ENCODE assay signal across 17 cellular contexts in genomic region chr20:62873280-62873679, GRCh38. TPM values are rescaled to one million over a fixed set of nuclear protein-coding genes. Genes with fewer than 3 reads are reported as not detected.
DNase-seq lines count a peak whose midpoint lies in the region; ATAC-seq and TF ChIP-seq lines count a peak whose summit lies in the region.
"Had no signal": no experiment of that assay in that cellular context is flagged by ENCODE, and none has a peak within 500 bp of the region (broad histone marks: within the 10 kb centered on the region; RNA-seq: fewer than 3 reads in every experiment).

No MANE protein-coding gene starts in this region.

- no peak overlapping the region for H2AFZ ChIP-seq in Loucy (ENCODE audit: low read length)

- peak overlapping the region; percentile 60 for H3K4me3 ChIP-seq in Loucy (ENCODE audit: low read length, poor library complexity, severe bottlenecking)
- H3K4me3 ChIP-seq: uterus had no signal

- no peaks in the 10 kb centered on the region for H3K36me3 ChIP-seq in Loucy (ENCODE audit: insufficient read depth, low read length)
- H3K36me3 ChIP-seq: uterus had no signal

- no peaks in the 10 kb centered on the region for H3K9me3 ChIP-seq in Loucy (ENCODE audit: insufficient read depth, low read depth, low read length)
- H3K9me3 ChIP-seq: uterus had no signal

- no peak for TF ChIP-seq CTCF in Loucy (conservative IDR thresholded peaks at IDR 0.05; ENCODE audit: low read length)

- H3K79me2 ChIP-seq in Loucy (ENCODE audit: insufficient read depth, low read length), result no peaks in the 10 kb centered on the region

- no peak for DNase-seq in activated T-cell treated with anti-CD3 and anti-CD28 coated beads, Interleukin-2, amount 50 U/mL, for 72 hours
- no peak for DNase-seq in activated T-cell treated with anti-CD3 and anti-CD28 coated beads, Interleukin-2, amount 50 U/mL, for 48 hours
- no peak for DNase-seq in central memory CD8-positive, alpha-beta T cell (ENCODE audit: low spot score in 2 of 2)
- no peak for DNase-seq in dedifferentiated amniotic fluid mesenchymal stem cell (ENCODE audit: extremely low spot score)
- no peak for DNase-seq in NCI-H2081 treated with DMSO at 0.1 percent for 48 hours (lab: John Stamatoyannopoulos, UW)
- DNase-seq: activated CD4-positive, CD25-positive, alpha-beta regulatory T cell; activated CD8-positive, alpha-beta memory T cell treated with anti-CD3 and anti-CD28 coated beads for 24 hours; NCI-H1048; NCI-H2029 treated with DMSO at 0.1 percent for 48 hours; NCI-H510A had no signal

- H3K4me1 ChIP-seq in Loucy (ENCODE audit: insufficient read depth, low read length, poor library complexity, severe bottlenecking), result peaks cover 11% of the 10 kb centered on the region

- H3K9ac ChIP-seq in Loucy (ENCODE audit: low read depth, low read length, poor library complexity, severe bottlenecking), result peak overlapping the region; percentile 39

- H3K9me3 Mint-ChIP-seq in activated T-cell treated with anti-CD3 and anti-CD28 coated beads, Interleukin-2, amount 50 U/mL, for 72 hours, result no peaks in the 10 kb centered on the region
- no peaks in the 10 kb centered on the region for H3K9me3 Mint-ChIP-seq in central memory CD8-positive, alpha-beta T cell
- no peaks in the 10 kb centered on the region for H3K9me3 Mint-ChIP-seq in stimulated activated memory B cell treated with anti-CD40 and anti-IgM and Interleukin-4, amounts not matched to agents 10 μg/mL and 1 μg/mL and 100 μg/mL, for 72 hours
- H3K9me3 Mint-ChIP-seq: activated T-helper 2 cell treated with anti-CD3 and anti-CD28 coated beads, Interferon-gamma antibody, Interleukin-2, Interleukin-4, amounts not matched to agents 10 μg/mL and 5 μg/mL and 100 μg/mL, durations not matched to agents 14 hours and 24 hours and 36 hours; T-helper 1 cell treated with Interleukin-12 subunit alpha and Interleukin-12 subunit beta and Interleukin-4 antibody, amounts not matched to agents 30 μg/mL and 1 μg/mL, for 36 hours had no signal

- H3K4me2 ChIP-seq in Loucy (ENCODE audit: low read depth, low read length, poor library complexity, severe bottlenecking), result peak overlapping the region; percentile 46

- no peaks in the 10 kb centered on the region for H3K27me3 ChIP-seq in Loucy (ENCODE audit: insufficient read depth, low read length, poor library complexity, severe bottlenecking)
- H3K27me3 ChIP-seq: uterus had no signal

- H3K9me2 ChIP-seq in Loucy (replicated peaks; ENCODE audit: low read depth, low read length), result no peaks in the 10 kb centered on the region

- peaks cover 29% of the 10 kb centered on the region for H3K4me1 Mint-ChIP-seq in activated T-cell treated with anti-CD3 and anti-CD28 coated beads, Interleukin-2, amount 50 U/mL, for 72 hours (ENCODE audit: low read depth)
- peaks cover 14% of the 10 kb centered on the region for H3K4me1 Mint-ChIP-seq in central memory CD8-positive, alpha-beta T cell
- H3K4me1 Mint-ChIP-seq in stimulated activated memory B cell treated with anti-CD40 and anti-IgM and Interleukin-4, amounts not matched to agents 10 μg/mL and 1 μg/mL and 100 μg/mL, for 72 hours, result peaks cover 27% of the 10 kb centered on the region

- no peaks in the 10 kb centered on the region for H3K27me3 Mint-ChIP-seq in activated T-cell treated with anti-CD3 and anti-CD28 coated beads, Interleukin-2, amount 50 U/mL, for 72 hours (ENCODE audit: low read depth)
- H3K27me3 Mint-ChIP-seq in central memory CD8-positive, alpha-beta T cell, result peaks cover 9% of the 10 kb centered on the region
- peaks cover 31% of the 10 kb centered on the region for H3K27me3 Mint-ChIP-seq in stimulated activated memory B cell treated with anti-CD40 and anti-IgM and Interleukin-4, amounts not matched to agents 10 μg/mL and 1 μg/mL and 100 μg/mL, for 72 hours

- peaks cover 10% of the 10 kb centered on the region for H3F3A ChIP-seq in Loucy (ENCODE audit: low read depth)

- no peak for ATAC-seq in activated T-cell treated with anti-CD3 and anti-CD28 coated beads, Interleukin-2, amount 50 U/mL, for 72 hours (replicated peaks in 1 of 2)
- ATAC-seq in central memory CD8-positive, alpha-beta T cell (replicated peaks; ENCODE audit: extremely low read depth, poor library complexity, severe bottlenecking), result no peak
- no peak for ATAC-seq in stimulated activated memory B cell treated with anti-CD40 and anti-IgM and Interleukin-4, amounts not matched to agents 10 μg/mL and 1 μg/mL and 100 μg/mL, for 72 hours
- no peak for ATAC-seq in HG02763 (IDR thresholded peaks at IDR 0.05; ENCODE audit: unreplicated experiment)

- H3K4me3 Mint-ChIP-seq in activated T-cell treated with anti-CD3 and anti-CD28 coated beads, Interleukin-2, amount 50 U/mL, for 72 hours, result peak overlapping the region; percentile 18 to 38
- peak overlapping the region; percentile 30 for H3K4me3 Mint-ChIP-seq in central memory CD8-positive, alpha-beta T cell
- no peak overlapping the region for H3K4me3 Mint-ChIP-seq in stimulated activated memory B cell treated with anti-CD40 and anti-IgM and Interleukin-4, amounts not matched to agents 10 μg/mL and 1 μg/mL and 100 μg/mL, for 72 hours
- H3K4me3 Mint-ChIP-seq: CD14-positive monocyte had no signal

- H4K20me1 ChIP-seq in Loucy (ENCODE audit: insufficient read depth, low read length, poor library complexity, severe bottlenecking), result no peaks in the 10 kb centered on the region

- no peaks in the 10 kb centered on the region for H3K36me3 Mint-ChIP-seq in activated T-cell treated with anti-CD3 and anti-CD28 coated beads, Interleukin-2, amount 50 U/mL, for 72 hours (ENCODE audit: insufficient read depth in 2 of 2)
- no peaks in the 10 kb centered on the region for H3K36me3 Mint-ChIP-seq in central memory CD8-positive, alpha-beta T cell (ENCODE audit: insufficient read depth)
- no peaks in the 10 kb centered on the region for H3K36me3 Mint-ChIP-seq in stimulated activated memory B cell treated with anti-CD40 and anti-IgM and Interleukin-4, amounts not matched to agents 10 μg/mL and 1 μg/mL and 100 μg/mL, for 72 hours
- H3K36me3 Mint-ChIP-seq: CD14-positive monocyte had no signal

- H3K27ac Mint-ChIP-seq in activated T-cell treated with anti-CD3 and anti-CD28 coated beads, Interleukin-2, amount 50 U/mL, for 72 hours, result peak overlapping the region; percentile 72
- H3K27ac Mint-ChIP-seq in central memory CD8-positive, alpha-beta T cell (ENCODE audit: low read depth), result no peak overlapping the region
- H3K27ac Mint-ChIP-seq in stimulated activated memory B cell treated with anti-CD40 and anti-IgM and Interleukin-4, amounts not matched to agents 10 μg/mL and 1 μg/mL and 100 μg/mL, for 72 hours, result peak overlapping the region; percentile 7
- H3K27ac Mint-ChIP-seq: CD14-positive monocyte; T-helper 1 cell treated with Interleukin-12 subunit alpha and Interleukin-12 subunit beta and Interleukin-4 antibody, amounts not matched to agents 30 μg/mL and 1 μg/mL, for 36 hours had no signal

RNA-seq across cellular contexts. Expression of gene TCFL5, which starts 11.7 kb away (rescaled TPM):
- 1 to 10 TPM; 4.4 to 4.9 TPM for total RNA-seq in activated T-cell treated with anti-CD3 and anti-CD28 coated beads, Interleukin-2, amount 50 U/mL, for 72 hours

RNA-seq across cellular contexts. Expression of gene DIDO1, which starts 53.0 kb away (rescaled TPM):
- total RNA-seq in activated T-cell treated with anti-CD3 and anti-CD28 coated beads, Interleukin-2, amount 50 U/mL, for 72 hours, result 10 to 100 TPM; 50.0 TPM

RNA-seq across cellular contexts. Expression of gene COL9A3, which starts 56.4 kb away (rescaled TPM):
- total RNA-seq in activated T-cell treated with anti-CD3 and anti-CD28 coated beads, Interleukin-2, amount 50 U/mL, for 72 hours, result under 1 TPM; 0.31 to 0.46 TPM
